6 cellular contexts compared by ENCODE assay signal in genomic region chr14:39137835-39138234, GRCh38. TPM values are rescaled to one million over a fixed set of nuclear protein-coding genes. Genes with fewer than 3 reads are reported as not detected.
DNase-seq lines count a peak whose midpoint lies in the region; ATAC-seq and TF ChIP-seq lines count a peak whose summit lies in the region.
"Not testable (repeated sequence)": the region's sequence is repeated elsewhere in the genome, so short reads cannot be mapped to it uniquely, and the experiment has no call there.

No MANE protein-coding gene starts in this region.

- not testable (repeated sequence) for H3K4me3 ChIP-seq in gastroesophageal sphincter

- POLR2A ChIA-PET in activated CD4-positive, alpha-beta T cell treated with anti-CD3 and anti-CD28 coated beads for 36 hours (lab: Charles Lee): interaction anchor here (0.6 kb wide), 1 partner anchor 357 kb away, joined by 3 read pairs; no protein-coding TSS in a partner anchor

- not testable (repeated sequence) for H3K27me3 Mint-ChIP-seq in activated CD4-positive, alpha-beta T cell treated with anti-CD3 and anti-CD28 coated beads for 36 hours; activated T-helper 17 cell treated with anti-CD3 and anti-CD28 coated beads, Interleukin-2, amount 50 U/mL, for 72 hours; activated naive CD8-positive, alpha-beta T cell treated with anti-CD3 and anti-CD28 coated beads, Interleukin-2, amount 50 U/mL, for 24 hours; nephron progenitor cell (ENCODE audit: low read depth, poor library complexity)

- not testable (repeated sequence) for TF ChIP-seq EP300 in gastroesophageal sphincter (IDR thresholded peaks at IDR 0.05)

- peak overlapping the region; percentile 47 for H3K27ac Mint-ChIP-seq in activated CD4-positive, alpha-beta T cell treated with anti-CD3 and anti-CD28 coated beads for 36 hours
- H3K27ac Mint-ChIP-seq in activated T-helper 17 cell treated with anti-CD3 and anti-CD28 coated beads, Interleukin-2, amount 50 U/mL, for 72 hours: peak overlapping the region; percentile 46
- peak overlapping the region; percentile 10 for H3K27ac Mint-ChIP-seq in activated naive CD8-positive, alpha-beta T cell treated with anti-CD3 and anti-CD28 coated beads, Interleukin-2, amount 50 U/mL, for 24 hours
- peak overlapping the region; percentile 88 for H3K27ac Mint-ChIP-seq in nephron progenitor cell

- not testable (repeated sequence) for H3K4me1 Mint-ChIP-seq in activated CD4-positive, alpha-beta T cell treated with anti-CD3 and anti-CD28 coated beads for 36 hours; activated T-helper 17 cell treated with anti-CD3 and anti-CD28 coated beads, Interleukin-2, amount 50 U/mL, for 72 hours; activated naive CD8-positive, alpha-beta T cell treated with anti-CD3 and anti-CD28 coated beads, Interleukin-2, amount 50 U/mL, for 24 hours; nephron progenitor cell

- peak overlapping the region; percentile 8 to 66 (median 39) for H3K27ac ChIP-seq in gastroesophageal sphincter

- intact Hi-C loops in activated CD4-positive, alpha-beta T cell treated with anti-CD3 and anti-CD28 coated beads for 36 hours (cut with DNase I, micrococcal nuclease): not testable (repeated sequence)

- H3K27me3 ChIP-seq in gastroesophageal sphincter: not testable (repeated sequence)

- not testable (repeated sequence) for H3K9me3 ChIP-seq in gastroesophageal sphincter

- 90 to 97% methylated on average over 5 to 8 of the region's 8 CpGs for WGBS in gastroesophageal sphincter (ENCODE audit: low coverage in 1 of 2), 2 donors

- peaks cover 0 to 27% (median 0%) of the 10 kb centered on the region in 3 donors for H3K4me1 ChIP-seq in gastroesophageal sphincter

- H3K36me3 ChIP-seq in gastroesophageal sphincter: peaks cover 0 to 86% of the 10 kb centered on the region in 2 donors

- not testable (repeated sequence) for TF ChIP-seq CTCF in gastroesophageal sphincter (IDR thresholded peaks at IDR 0.05); nephron progenitor cell (IDR thresholded peaks at IDR 0.05)

- not testable (repeated sequence) for ATAC-seq in activated CD4-positive, alpha-beta T cell treated with anti-CD3 and anti-CD28 coated beads for 36 hours; activated T-helper 17 cell treated with anti-CD3 and anti-CD28 coated beads, Interleukin-2, amount 50 U/mL, for 72 hours (replicated peaks); activated naive CD8-positive, alpha-beta T cell treated with anti-CD3 and anti-CD28 coated beads, Interleukin-2, amount 50 U/mL, for 24 hours; gastroesophageal sphincter

- H3K36me3 Mint-ChIP-seq in activated CD4-positive, alpha-beta T cell treated with anti-CD3 and anti-CD28 coated beads for 36 hours (ENCODE audit: low read depth): peaks cover 50% of the 10 kb centered on the region
- H3K36me3 Mint-ChIP-seq in activated T-helper 17 cell treated with anti-CD3 and anti-CD28 coated beads, Interleukin-2, amount 50 U/mL, for 72 hours (ENCODE audit: low read depth): peaks cover 89% of the 10 kb centered on the region
- peaks cover 40% of the 10 kb centered on the region for H3K36me3 Mint-ChIP-seq in activated naive CD8-positive, alpha-beta T cell treated with anti-CD3 and anti-CD28 coated beads, Interleukin-2, amount 50 U/mL, for 24 hours (ENCODE audit: low read depth)
- H3K36me3 Mint-ChIP-seq in nephron progenitor cell (ENCODE audit: low read depth): peaks cover 70% of the 10 kb centered on the region

- CTCF ChIA-PET in activated CD4-positive, alpha-beta T cell treated with anti-CD3 and anti-CD28 coated beads for 36 hours (lab: Charles Lee): interaction anchor here (1.0 kb wide), 1 partner anchor 14 kb away, joined by 4 read pairs; no protein-coding TSS in a partner anchor

- not testable (repeated sequence) for H3K4me3 Mint-ChIP-seq in activated CD4-positive, alpha-beta T cell treated with anti-CD3 and anti-CD28 coated beads for 36 hours; activated T-helper 17 cell treated with anti-CD3 and anti-CD28 coated beads, Interleukin-2, amount 50 U/mL, for 72 hours; activated naive CD8-positive, alpha-beta T cell treated with anti-CD3 and anti-CD28 coated beads, Interleukin-2, amount 50 U/mL, for 24 hours; nephron progenitor cell

- TF ChIP-seq POLR2A in gastroesophageal sphincter (IDR thresholded peaks at IDR 0.05): not testable (repeated sequence)

- H3K9me3 Mint-ChIP-seq in activated CD4-positive, alpha-beta T cell treated with anti-CD3 and anti-CD28 coated beads for 36 hours (ENCODE audit: low read depth); activated T-helper 17 cell treated with anti-CD3 and anti-CD28 coated beads, Interleukin-2, amount 50 U/mL, for 72 hours; activated naive CD8-positive, alpha-beta T cell treated with anti-CD3 and anti-CD28 coated beads, Interleukin-2, amount 50 U/mL, for 24 hours: not testable (repeated sequence)
- peaks cover 22% of the 10 kb centered on the region for H3K9me3 Mint-ChIP-seq in nephron progenitor cell

- DNase-seq in DMS53 (lab: John Stamatoyannopoulos, UW): peak; percentile 4
- DNase-seq in activated CD4-positive, alpha-beta T cell treated with anti-CD3 and anti-CD28 coated beads for 36 hours; activated naive CD8-positive, alpha-beta T cell treated with anti-CD3 and anti-CD28 coated beads, Interleukin-2, amount 50 U/mL, for 24 hours; nephron progenitor cell: not testable (repeated sequence)

RNA-seq across cellular contexts. Expression of gene GEMIN2, which starts 23.7 kb away (rescaled TPM):
- 10 to 100 TPM; 23.8 to 27.6 TPM for total RNA-seq in activated CD4-positive, alpha-beta T cell treated with anti-CD3 and anti-CD28 coated beads for 36 hours
- 10 to 100 TPM; 20.8 to 22.3 TPM for total RNA-seq in activated T-helper 17 cell treated with anti-CD3 and anti-CD28 coated beads, Interleukin-2, amount 50 U/mL, for 72 hours
- 10 to 100 TPM; 15.3 to 33.0 (median 20.2) TPM for total RNA-seq in gastroesophageal sphincter

RNA-seq across cellular contexts. Expression of gene TRAPPC6B, which starts 32.3 kb away (rescaled TPM):
- total RNA-seq in activated CD4-positive, alpha-beta T cell treated with anti-CD3 and anti-CD28 coated beads for 36 hours: 10 to 100 TPM; 18.0 to 21.5 TPM
- total RNA-seq in activated T-helper 17 cell treated with anti-CD3 and anti-CD28 coated beads, Interleukin-2, amount 50 U/mL, for 72 hours: 10 to 100 TPM; 18.7 to 21.5 TPM
- 10 to 100 TPM; 28.7 to 50.7 (median 35.5) TPM for total RNA-seq in gastroesophageal sphincter

RNA-seq across cellular contexts. Expression of gene SEC23A, which starts 34.8 kb away (rescaled TPM):
- total RNA-seq in activated CD4-positive, alpha-beta T cell treated with anti-CD3 and anti-CD28 coated beads for 36 hours: 10 to 100 TPM; 49.6 to 72.8 TPM
- 10 to 100 TPM; 48.3 to 50.9 TPM for total RNA-seq in activated T-helper 17 cell treated with anti-CD3 and anti-CD28 coated beads, Interleukin-2, amount 50 U/mL, for 72 hours
- 100 to 1,000 TPM; 230 to 306 (median 249) TPM for total RNA-seq in gastroesophageal sphincter

RNA-seq across cellular contexts. Expression of gene PNN, which starts 37.2 kb away (rescaled TPM):
- total RNA-seq in activated CD4-positive, alpha-beta T cell treated with anti-CD3 and anti-CD28 coated beads for 36 hours: 10 to 100 TPM; 87.8 to 98.3 TPM
- total RNA-seq in activated T-helper 17 cell treated with anti-CD3 and anti-CD28 coated beads, Interleukin-2, amount 50 U/mL, for 72 hours: 10 to 100 TPM; 65.1 to 98.0 TPM
- total RNA-seq in gastroesophageal sphincter: 10 to 100 TPM; 19.6 to 43.1 (median 37.1) TPM

Comparison
In these comparisons a context has a peak if more than half of its experiments do, and no peak if none do; other contexts are left out.
1. H3K27ac Mint-ChIP-seq: peak in every context shown above with its lines; median percentile 88 in nephron progenitor cell; 47 in activated CD4-positive, alpha-beta T cell treated with anti-CD3 and anti-CD28 coated beads for 36 hours; 46 in activated T-helper 17 cell treated with anti-CD3 and anti-CD28 coated beads, Interleukin-2, amount 50 U/mL, for 72 hours; 10 in activated naive CD8-positive, alpha-beta T cell treated with anti-CD3 and anti-CD28 coated beads, Interleukin-2, amount 50 U/mL, for 24 hours.